25 cellular contexts compared by ENCODE assay signal in genomic region chr3:42868841-42869240, GRCh38. TPM values are rescaled to one million over a fixed set of nuclear protein-coding genes. Genes with fewer than 3 reads are reported as not detected.
"Had no signal": no experiment of that assay in that cellular context is flagged by ENCODE, and none has a peak within 500 bp of the region (broad histone marks: within the 10 kb centered on the region; RNA-seq: fewer than 3 reads in every experiment).

No MANE protein-coding gene starts in this region.

- H3K4me2 ChIP-seq: PC-9 had no signal

- ATAC-seq: Right ventricle myocardium inferior had no signal

- H2AFZ ChIP-seq: PC-9 had no signal

- H3K36me3 ChIP-seq: MG63, Peyer's patch, SJCRH30 had no signal

- H3K4me3 ChIP-seq: MG63, PC-9, Peyer's patch, SJCRH30 had no signal

- H3K4me1 ChIP-seq: Peyer's patch, SJCRH30 had no signal

- H3K27ac ChIP-seq: PC-9, Peyer's patch, SJCRH30 had no signal

- H3K9me3 ChIP-seq: MG63, Peyer's patch, SJCRH30 had no signal

- DNase-seq: KBM-7; MG63; NCI-H1092; NCI-H1105 treated with DMSO at 0.1 percent for 48 hours; NCI-H1417 treated with DMSO at 0.1 percent for 48 hours; NCI-H146; NCI-H1694 treated with DMSO at 0.1 percent for 48 hours; NCI-H2029; NCI-H2081 treated with DMSO at 0.1 percent for 48 hours; NCI-H2171; NCI-H226; NCI-H446; NCI-H510A; NCI-H524 treated with DMSO at 0.1 percent for 48 hours; NCI-H69; NCI-H774; NK-92 treated with Interleukin-12 subunit alpha and Interleukin-12 subunit beta, amount 100 ng/mL, for 24 hours; PC-9; Peyer's patch; SHP77 treated with DMSO at 0.1 percent for 48 hours; SJCRH30 had no signal

- H3K27me3 ChIP-seq: MG63, Peyer's patch, SJCRH30 had no signal

RNA-seq across cellular contexts. Expression of gene CYP8B1, which starts 6.8 kb away (rescaled TPM):
- total RNA-seq: HT-29, OCI-LY7, PC-9, Peyer's patch, Right ventricle myocardium inferior, RPMI7951, SJCRH30 had no signal

RNA-seq across cellular contexts. Expression of gene ZNF662, which starts 37.1 kb away (rescaled TPM):
- total RNA-seq: HT-29, OCI-LY7, SJCRH30 had no signal

RNA-seq across cellular contexts. Expression of gene ACKR2, which starts 59.6 kb away (rescaled TPM):
- total RNA-seq: HT-29, RPMI7951, SJCRH30 had no signal
